30 cellular contexts compared by ENCODE assay signal in the genomic region with DNA sequence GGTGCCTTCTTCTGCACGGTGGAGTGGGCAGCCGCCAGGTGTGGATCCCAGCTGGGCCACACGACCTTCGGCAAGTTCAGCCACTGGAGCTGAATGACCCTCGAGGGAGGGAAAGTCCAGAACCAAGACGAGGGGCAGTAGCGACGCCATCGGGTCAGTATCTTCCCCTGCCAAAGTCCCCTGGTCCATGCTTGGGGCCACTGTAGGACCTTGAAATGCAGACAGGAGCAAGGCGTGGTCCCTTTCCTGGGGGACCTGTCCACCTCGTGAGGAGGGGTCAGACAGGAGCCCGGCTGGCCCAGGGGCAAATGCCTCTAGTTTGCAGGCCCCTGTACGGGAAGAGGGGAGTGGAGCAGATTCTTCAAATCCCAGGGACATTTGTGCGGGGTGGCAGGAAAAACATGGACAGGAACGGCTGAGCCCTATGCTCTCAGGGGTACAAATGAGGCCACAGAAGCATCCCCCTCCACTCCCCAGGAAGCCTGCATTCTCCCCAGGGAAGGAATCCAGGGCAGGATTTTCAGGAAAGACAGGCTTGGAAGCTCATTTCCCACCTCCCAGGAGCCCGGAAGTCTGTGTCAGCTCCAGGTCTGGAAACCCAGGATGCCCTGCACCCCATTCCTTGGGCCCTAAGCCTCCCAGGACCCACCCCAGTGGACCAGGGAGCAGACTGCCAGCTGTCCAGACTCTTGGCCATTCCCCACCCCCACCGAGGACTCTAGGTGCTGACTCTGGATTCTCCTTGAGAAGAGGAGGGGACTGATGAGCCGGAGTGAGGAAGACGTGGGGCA. TPM values are rescaled to one million over a fixed set of nuclear protein-coding genes. Genes with fewer than 3 reads are reported as not detected.
DNase-seq lines count a peak whose midpoint lies in the region; ATAC-seq and TF ChIP-seq lines count a peak whose summit lies in the region.
"Had no signal": no experiment of that assay in that cellular context is flagged by ENCODE, and none has a peak within 500 bp of the region (broad histone marks: within the 10 kb centered on the region; RNA-seq: fewer than 3 reads in every experiment).

No MANE protein-coding gene starts in this region.

- H3K9me3 ChIP-seq in ES-I3 (ENCODE audit: control insufficient read depth, insufficient read depth, low read length): no peaks in the 10 kb centered on the region
- H3K9me3 ChIP-seq in NT2/D1 (ENCODE audit: insufficient read depth, low read length): no peaks in the 10 kb centered on the region
- H3K9me3 ChIP-seq in iPS-18a (ENCODE audit: control insufficient read depth, low read depth, low read length): no peaks in the 10 kb centered on the region
- no peaks in the 10 kb centered on the region for H3K9me3 ChIP-seq in trophoblast cell (ENCODE audit: insufficient read depth, low read depth, low read length)
- H3K9me3 ChIP-seq in left lung: no peaks in the 10 kb centered on the region
- H3K9me3 ChIP-seq: colonic mucosa, left ventricle myocardium inferior, Peyer's patch, SJCRH30, thyroid gland had no signal

- H4K91ac ChIP-seq in trophoblast cell (ENCODE audit: low read depth, low read length): peak overlapping the region; percentile 85

- H3K79me1 ChIP-seq in trophoblast cell (ENCODE audit: low read length): peaks cover 45% of the 10 kb centered on the region

- H2AFZ ChIP-seq in trophoblast cell (ENCODE audit: insufficient read depth, low read length, poor library complexity): peak overlapping the region; percentile 56

- peak overlapping the region; percentile 94 for H4K8ac ChIP-seq in trophoblast cell (ENCODE audit: low read depth, low read length)

- peak overlapping the region; percentile 33 for H2AK5ac ChIP-seq in trophoblast cell (ENCODE audit: low read length)

- peak overlapping the region; percentile 96 for H3K27ac ChIP-seq in iPS-18a (ENCODE audit: low read length)
- H3K27ac ChIP-seq in trophoblast cell (ENCODE audit: low read depth, low read length): peak overlapping the region; percentile 83
- H3K27ac ChIP-seq in left lung: no peak overlapping the region
- H3K27ac ChIP-seq: colonic mucosa, left ventricle myocardium inferior, Peyer's patch, SJCRH30, thyroid gland had no signal

- H3K4me1 ChIP-seq in ES-I3 (ENCODE audit: insufficient read depth, low read length) (peaks cover 48% of the 10 kb centered on the region), NT2/D1 (ENCODE audit: insufficient read depth, insufficient read length) (peaks cover 23% of the 10 kb centered on the region), iPS-18a (ENCODE audit: control insufficient read depth, low read depth, low read length) (peaks cover 81% of the 10 kb centered on the region), trophoblast cell (ENCODE audit: control insufficient read depth in 1 of 2, insufficient read depth in 2 of 2, low read length in 2 of 2) (peaks cover 49 to 57% of the 10 kb centered on the region in 2 experiments), left lung (peaks cover 5 to 6% of the 10 kb centered on the region in 2 donors)
- H3K4me1 ChIP-seq: SJCRH30 had no signal

- peak overlapping the region; percentile 78 for H3K14ac ChIP-seq in trophoblast cell (ENCODE audit: low read length)

- H2BK120ac ChIP-seq in trophoblast cell (ENCODE audit: insufficient read depth, low read length, poor library complexity): peak overlapping the region; percentile 98

- no peak for TF ChIP-seq CTCF in left lung (IDR thresholded peaks at IDR 0.05)

- H3K4ac ChIP-seq in trophoblast cell (ENCODE audit: low read depth, low read length): peak overlapping the region; percentile 93

- H4K12ac ChIP-seq in trophoblast cell (ENCODE audit: low read depth, low read length): peak overlapping the region; percentile 49

- H3K27me3 ChIP-seq in NT2/D1 (ENCODE audit: insufficient read depth, insufficient read length): peaks cover 18% of the 10 kb centered on the region
- H3K27me3 ChIP-seq in iPS-18a (ENCODE audit: control insufficient read depth, insufficient read depth, low read length): peaks cover 13% of the 10 kb centered on the region
- no peaks in the 10 kb centered on the region for H3K27me3 ChIP-seq in trophoblast cell (ENCODE audit: insufficient read depth, low read length)
- H3K27me3 ChIP-seq in left lung: peaks cover 11 to 33% of the 10 kb centered on the region in 2 donors
- H3K27me3 ChIP-seq: colonic mucosa, Peyer's patch, SJCRH30, thyroid gland had no signal

- WGBS in trophoblast cell (ENCODE audit: extremely low coverage, insufficient coverage, insufficient read length): no CpG with 5 or more reads among the region's 19 CpGs

- H3K36me3 ChIP-seq in ES-I3 (ENCODE audit: insufficient read depth, low read length): no peaks in the 10 kb centered on the region
- no peaks in the 10 kb centered on the region for H3K36me3 ChIP-seq in NT2/D1 (ENCODE audit: insufficient read depth, insufficient read length, low read length)
- H3K36me3 ChIP-seq in iPS-18a (ENCODE audit: control insufficient read depth, low read depth, low read length): no peaks in the 10 kb centered on the region
- peaks cover 0 to 8% of the 10 kb centered on the region in 2 experiments for H3K36me3 ChIP-seq in trophoblast cell (ENCODE audit: control insufficient read depth in 1 of 2, insufficient read depth in 2 of 2, low read length in 2 of 2)
- H3K36me3 ChIP-seq in left lung: no peaks in the 10 kb centered on the region
- H3K36me3 ChIP-seq: colonic mucosa, left ventricle myocardium inferior, Peyer's patch, SJCRH30, thyroid gland had no signal

- peak overlapping the region; percentile 55 for H3K4me2 ChIP-seq in trophoblast cell (ENCODE audit: low read length)

- H3K18ac ChIP-seq in trophoblast cell (ENCODE audit: low read length): peak overlapping the region; percentile 97

- no peak overlapping the region for H3K23ac ChIP-seq in trophoblast cell (ENCODE audit: low read length)

- H3K4me3 ChIP-seq in NT2/D1 (ENCODE audit: insufficient read length, low read depth): peak overlapping the region; percentile 16
- H3K4me3 ChIP-seq in iPS-18a (ENCODE audit: low read length): peak overlapping the region; percentile 61
- no peak overlapping the region for H3K4me3 ChIP-seq in trophoblast cell (ENCODE audit: low read depth, low read length)
- H3K4me3 ChIP-seq in left lung: no peak overlapping the region
- H3K4me3 ChIP-seq: colonic mucosa, left ventricle myocardium inferior, Peyer's patch, SJCRH30, thyroid gland had no signal

- H2BK12ac ChIP-seq in trophoblast cell (ENCODE audit: low read length): peak overlapping the region; percentile 93

- intact Hi-C loops in left lung (cut with DNase I): no loop called here

- H3K79me2 ChIP-seq in trophoblast cell (ENCODE audit: control insufficient read depth, insufficient read depth, low read length, poor library complexity): peaks cover 24% of the 10 kb centered on the region

- ATAC-seq in left lung: no peak
- ATAC-seq: esophagus mucosa; naive thymus-derived CD4-positive, alpha-beta T cell had no signal

- H2BK5ac ChIP-seq in trophoblast cell (ENCODE audit: low read depth, low read length, poor library complexity): peak overlapping the region; percentile 95

- DNase-seq in NT2/D1 (ENCODE audit: low read depth, low spot score) (no peak), trophoblast cell (peak; percentile 66 to 81), NCI-H1694 treated with DMSO at 0.1 percent for 48 hours (lab: John Stamatoyannopoulos, UW) (no peak), hepatic stellate cell (ENCODE audit: low spot score) (no peak), left lung (no peak), UCSD-AML1 (lab: John Stamatoyannopoulos, UW; ENCODE audit: unreplicated experiment) (no peak)
- DNase-seq: activated CD4-positive, alpha-beta memory T cell treated with anti-CD3 and anti-CD28 coated beads for 36 hours; activated CD4-positive, CD25-positive, alpha-beta regulatory T cell treated with anti-CD3 and anti-CD28 coated beads, Interleukin-2, amount 50 U/mL, for 72 hours; activated CD8-positive, alpha-beta memory T cell treated with anti-CD3 and anti-CD28 coated beads, Interleukin-2, amount 50 U/mL, for 4 hours; anterior cingulate cortex; colonic mucosa; DMS153; foreskin fibroblast; GDM1; Kasumi-1; left ventricle myocardium inferior; midbrain; naive thymus-derived CD4-positive, alpha-beta T cell; NCI-H1694; NCI-H2171; NCI-H510A; NK-92 treated with Interleukin-12 subunit alpha and Interleukin-12 subunit beta, amount 100 ng/mL, for 24 hours; occipital lobe; SJCRH30; T-helper 1 cell had no signal

- H3K9ac ChIP-seq in ES-I3 (ENCODE audit: low read depth, low read length) (peak overlapping the region; percentile 31), NT2/D1 (ENCODE audit: insufficient read length, low read depth) (peak overlapping the region; percentile 67), iPS-18a (ENCODE audit: low read length) (peak overlapping the region; percentile 80), trophoblast cell (ENCODE audit: low read length) (peak overlapping the region; percentile 43)

RNA-seq across cellular contexts. Expression of a gene that starts 6.6 kb away (rescaled TPM):
- polyA plus RNA-seq in trophoblast cell (2013): 20.8 and 21.4 TPM in 2 replicates
- total RNA-seq in left lung: 10 to 100 TPM; 33.2 to 44.0 TPM
- total RNA-seq: activated CD4-positive, alpha-beta memory T cell treated with anti-CD3 and anti-CD28 coated beads for 36 hours had no signal
- polyA plus RNA-seq: naive thymus-derived CD4-positive, alpha-beta T cell had no signal

Comparison
In these comparisons a context has a peak if more than half of its experiments do, and no peak if none do; other contexts are left out.
1. DNase-seq: peak in trophoblast cell (2 of 2); none in NT2/D1 (single experiment), NCI-H1694 treated with DMSO at 0.1 percent for 48 hours (single experiment), hepatic stellate cell (single experiment), left lung (0 of 2) and UCSD-AML1 (single experiment).
2. H3K4me3 ChIP-seq: peak in NT2/D1 (single experiment) and iPS-18a (single experiment); none in trophoblast cell (single experiment) and left lung (0 of 2).
3. H3K27ac ChIP-seq: peak in iPS-18a (single experiment) and trophoblast cell (single experiment); none in left lung (0 of 2).
4. Peak in every context shown above with its lines, with median percentiles within 50 percentile points of each other: H3K9ac ChIP-seq.